Comparison of ENCODE assay signal across 20 cellular contexts in the genomic region with DNA sequence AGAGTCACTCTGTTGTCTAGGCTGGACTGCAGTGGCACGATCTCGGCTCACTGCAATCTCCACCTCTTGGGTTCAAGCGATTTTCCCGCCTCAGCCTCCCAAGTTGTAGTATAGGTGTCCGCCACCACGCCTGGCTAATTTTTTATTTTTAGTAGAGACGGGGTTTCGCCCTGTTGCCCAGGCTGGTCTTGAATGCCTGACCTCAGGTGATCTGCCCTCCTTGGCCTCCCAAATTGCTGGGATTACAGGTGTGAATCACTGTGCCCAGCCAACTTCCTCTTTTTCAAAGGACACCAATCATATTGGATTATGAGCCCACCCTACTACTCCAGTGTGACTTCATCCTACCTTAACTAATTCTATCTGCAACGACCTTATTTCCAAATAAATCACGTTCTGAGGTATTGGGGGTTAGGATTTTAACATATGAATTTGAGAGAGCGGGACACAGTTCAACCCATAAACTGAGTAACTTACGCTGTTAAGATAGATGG. TPM values are rescaled to one million over a fixed set of nuclear protein-coding genes. Genes with fewer than 3 reads are reported as not detected.
DNase-seq lines count a peak whose midpoint lies in the region; ATAC-seq, FAIRE-seq and TF ChIP-seq lines count a peak whose summit lies in the region.
"Had no signal": no experiment of that assay in that cellular context is flagged by ENCODE, and none has a peak within 500 bp of the region (broad histone marks: within the 10 kb centered on the region; RNA-seq: fewer than 3 reads in every experiment).

No MANE protein-coding gene starts in this region.

- TF ChIP-seq POLR2A in GM12891 (IDR thresholded peaks at IDR 0.05; ENCODE audit: low read depth, low read length), result no peak

- no peak for DNase-seq in activated CD4-positive, alpha-beta T cell treated with anti-CD3 and anti-CD28 coated beads for 36 hours
- no peak for DNase-seq in activated CD4-positive, alpha-beta T cell treated with anti-CD3 and anti-CD28 coated beads for 48 hours
- no peak for DNase-seq in GM12891 (ENCODE audit: insufficient read length, low spot score)
- DNase-seq in natural killer cell, result no peak
- DNase-seq in urothelium cell line (ENCODE audit: low spot score), result no peak
- no peak for DNase-seq in HTR-8/SVneo (ENCODE audit: insufficient read length, low spot score)
- DNase-seq: 8988T, BE2C, dermis blood vessel endothelial cell, DMS53, gastrocnemius medialis, left cardiac atrium, MG63, NCI-H1694 treated with DMSO at 0.1 percent for 48 hours, NCI-H2227 treated with DMSO at 0.1 percent for 48 hours, SW 1271 had no signal

- no peak for ATAC-seq in activated CD4-positive, alpha-beta T cell treated with anti-CD3 and anti-CD28 coated beads for 36 hours
- ATAC-seq in activated T-helper 17 cell treated with anti-CD3 and anti-CD28 coated beads, Interleukin-2, amount 50 U/mL, for 72 hours (replicated peaks), result no peak
- ATAC-seq in natural killer cell (no peak), HG03108 (IDR thresholded peaks at IDR 0.05; ENCODE audit: unreplicated experiment) (no peak)
- ATAC-seq: gastrocnemius medialis, left cardiac atrium, Right ventricle myocardium inferior had no signal

- CTCF ChIA-PET in activated CD4-positive, alpha-beta T cell treated with anti-CD3 and anti-CD28 coated beads for 36 hours (lab: Charles Lee), result interaction anchor here (0.6 kb wide), 1 partner anchor 77 kb away, joined by 5 read pairs; no protein-coding TSS in a partner anchor

- no peaks in the 10 kb centered on the region for H3K27me3 Mint-ChIP-seq in activated CD4-positive, alpha-beta T cell treated with anti-CD3 and anti-CD28 coated beads for 36 hours
- no peaks in the 10 kb centered on the region for H3K27me3 Mint-ChIP-seq in activated T-helper 17 cell treated with anti-CD3 and anti-CD28 coated beads, Interleukin-2, amount 50 U/mL, for 72 hours
- H3K27me3 Mint-ChIP-seq in natural killer cell (ENCODE audit: low read depth in 2 of 2), result no peaks in the 10 kb centered on the region

- H3K4me3 Mint-ChIP-seq in activated CD4-positive, alpha-beta T cell treated with anti-CD3 and anti-CD28 coated beads for 36 hours, result no peak overlapping the region
- H3K4me3 Mint-ChIP-seq in activated T-helper 17 cell treated with anti-CD3 and anti-CD28 coated beads, Interleukin-2, amount 50 U/mL, for 72 hours, result peak overlapping the region; percentile 94
- H3K4me3 Mint-ChIP-seq in natural killer cell, result peak overlapping the region; percentile 13
- H3K4me3 Mint-ChIP-seq: neural progenitor cell had no signal

- no peaks in the 10 kb centered on the region for H3K9me3 Mint-ChIP-seq in activated CD4-positive, alpha-beta T cell treated with anti-CD3 and anti-CD28 coated beads for 36 hours (ENCODE audit: low read depth)
- H3K9me3 Mint-ChIP-seq in activated T-helper 17 cell treated with anti-CD3 and anti-CD28 coated beads, Interleukin-2, amount 50 U/mL, for 72 hours, result no peaks in the 10 kb centered on the region
- H3K9me3 Mint-ChIP-seq in natural killer cell, result no peaks in the 10 kb centered on the region
- H3K9me3 Mint-ChIP-seq: neural progenitor cell had no signal

- H3K27ac Mint-ChIP-seq in activated CD4-positive, alpha-beta T cell treated with anti-CD3 and anti-CD28 coated beads for 36 hours, result peak overlapping the region; percentile 59
- H3K27ac Mint-ChIP-seq in activated T-helper 17 cell treated with anti-CD3 and anti-CD28 coated beads, Interleukin-2, amount 50 U/mL, for 72 hours, result no peak overlapping the region
- H3K27ac Mint-ChIP-seq in natural killer cell, result peak overlapping the region; percentile 78 to 97
- H3K27ac Mint-ChIP-seq: neural progenitor cell had no signal

- no peak for TF ChIP-seq CTCF in natural killer cell (IDR thresholded peaks at IDR 0.05)

- peaks cover 79% of the 10 kb centered on the region for H3K4me1 Mint-ChIP-seq in activated CD4-positive, alpha-beta T cell treated with anti-CD3 and anti-CD28 coated beads for 36 hours
- H3K4me1 Mint-ChIP-seq in activated T-helper 17 cell treated with anti-CD3 and anti-CD28 coated beads, Interleukin-2, amount 50 U/mL, for 72 hours, result peaks cover 54% of the 10 kb centered on the region
- peaks cover 63% of the 10 kb centered on the region in 2 donors for H3K4me1 Mint-ChIP-seq in natural killer cell

- POLR2A ChIA-PET in activated CD4-positive, alpha-beta T cell treated with anti-CD3 and anti-CD28 coated beads for 36 hours (lab: Charles Lee), result no interaction called here

- intact Hi-C loops in activated CD4-positive, alpha-beta T cell treated with anti-CD3 and anti-CD28 coated beads for 36 hours (cut with DNase I, micrococcal nuclease), result no loop called here
- intact Hi-C loops in natural killer cell (cut with micrococcal nuclease), result no loop called here

- peaks cover 43% of the 10 kb centered on the region for H3K36me3 Mint-ChIP-seq in activated CD4-positive, alpha-beta T cell treated with anti-CD3 and anti-CD28 coated beads for 36 hours (ENCODE audit: low read depth)
- H3K36me3 Mint-ChIP-seq in activated T-helper 17 cell treated with anti-CD3 and anti-CD28 coated beads, Interleukin-2, amount 50 U/mL, for 72 hours (ENCODE audit: low read depth), result peaks cover 72% of the 10 kb centered on the region
- peaks cover 6% of the 10 kb centered on the region for H3K36me3 Mint-ChIP-seq in natural killer cell
- H3K36me3 Mint-ChIP-seq: neural progenitor cell had no signal

- FAIRE-seq in GM12891 (lab: Jason Lieb, UNC), result no peak
- FAIRE-seq in urothelium cell line (lab: Jason Lieb, UNC), result no peak
- FAIRE-seq in HTR-8/SVneo (lab: Jason Lieb, UNC), result no peak

TF ChIP-seq in GM12891, 5 proteins besides CTCF, POLR2A, EP300 and RAD21:
- TF ChIP-seq PAX5 (IDR thresholded peaks at IDR 0.05; ENCODE audit: insufficient read depth, low read length, severe bottlenecking), result no peak
- TF ChIP-seq POLR2AphosphoS5 (IDR thresholded peaks at IDR 0.05; ENCODE audit: low read depth, low read length), result no peak
- peak; percentile 64 for TF ChIP-seq SPI1 (IDR thresholded peaks at IDR 0.05; ENCODE audit: low read depth, low read length)
- TF ChIP-seq POU2F2 (IDR thresholded peaks at IDR 0.05; ENCODE audit: low read depth, low read length), result no peak

RNA-seq across cellular contexts. Expression of a gene that starts 3.2 kb away (rescaled TPM):
- 100 to 1,000 TPM; 107 to 120 TPM for total RNA-seq in activated CD4-positive, alpha-beta T cell treated with anti-CD3 and anti-CD28 coated beads for 36 hours
- 43.9 TPM for polyA plus RNA-seq in GM12891 (2012; ENCODE audit: low read depth, missing spikeins)
- total RNA-seq in activated T-helper 17 cell treated with anti-CD3 and anti-CD28 coated beads, Interleukin-2, amount 50 U/mL, for 72 hours, result 10 to 100 TPM; 34.9 to 89.7 TPM
- total RNA-seq in natural killer cell, result 100 to 1,000 TPM in 2 of 3 donors, 10 to 100 TPM in 1; 80.6 to 137 (median 116) TPM

RNA-seq across cellular contexts. Expression of a gene that starts 20.9 kb away (rescaled TPM):
- 10 to 100 TPM; 42.8 to 52.9 TPM for total RNA-seq in activated CD4-positive, alpha-beta T cell treated with anti-CD3 and anti-CD28 coated beads for 36 hours
- polyA plus RNA-seq in GM12891 (2012; ENCODE audit: low read depth, missing spikeins), result 36.3 TPM
- total RNA-seq in activated T-helper 17 cell treated with anti-CD3 and anti-CD28 coated beads, Interleukin-2, amount 50 U/mL, for 72 hours, result 10 to 100 TPM; 43.6 to 53.8 TPM
- 10 to 100 TPM; 19.9 to 26.9 (median 20.9) TPM for total RNA-seq in natural killer cell
